ENCODE assay signal across 1 cellular context in genomic region chr3:52798376-52798977, GRCh38.
TF ChIP-seq lines count a peak whose summit lies in the region.

No MANE protein-coding gene starts in this region.

TF ChIP-seq in SK-N-SH treated with all-trans-retinoic acid at 6 μM for 48 hours, 23 proteins besides CTCF, POLR2A, EP300 and RAD21 (continued from another document):
- no peak for TF ChIP-seq TOX (CRISPR knock-in tag; IDR thresholded peaks at IDR 0.05; ENCODE audit: borderline replicate concordance)
TF ChIP-seq in SK-N-SH treated with all-trans-retinoic acid at 6 μM for 48 hours: peak in this region for 0.
